21 cellular contexts compared by ENCODE assay signal in genomic region chr19:29273000-29273691, GRCh38.
"Had no signal": no experiment of that assay in that cellular context is flagged by ENCODE, and none has a peak within 500 bp of the region (broad histone marks: within the 10 kb centered on the region; RNA-seq: fewer than 3 reads in every experiment).

No MANE protein-coding gene starts in this region.

- H3K36me3 ChIP-seq: brain microvascular endothelial cell, neutrophil, spleen, thyroid gland, uterus had no signal

- H3K4me3 ChIP-seq: lung, spleen, thyroid gland, uterus had no signal

- H3K9me3 ChIP-seq: neutrophil, thyroid gland, uterus had no signal

- H3K27ac ChIP-seq: brain microvascular endothelial cell, neutrophil, parathyroid adenoma, spleen, thyroid gland, uterus had no signal

- H3K4me1 ChIP-seq: parathyroid adenoma, spleen, thyroid gland, uterus had no signal

- H3K27me3 ChIP-seq: brain microvascular endothelial cell, thyroid gland, uterus had no signal

- DNase-seq: activated CD4-positive, alpha-beta T cell treated with anti-CD3 and anti-CD28 coated beads for 36 hours; activated CD4-positive, alpha-beta T cell treated with anti-CD3 and anti-CD28 coated beads, Interleukin-2, amount 50 U/mL, for 48 hours; activated effector memory CD4-positive, alpha-beta T cell treated with Interleukin-2 at 50 U/mL for 16 hours; activated naive CD4-positive, alpha-beta T cell treated with anti-CD3 and anti-CD28 coated beads, Interleukin-2, amount 50 U/mL, for 16 hours; activated T-cell treated with anti-CD3 and anti-CD28 coated beads, Interleukin-2, amount 50 U/mL, for 4 hours; aorta; brain microvascular endothelial cell; central memory CD4-positive, alpha-beta T cell; foreskin melanocyte; glutamatergic neuron; hippocampal formation; spleen; stimulated activated CD4-positive, alpha-beta T cell treated with anti-CD3 and anti-CD28 coated beads, Interleukin-4, amount 100 ng/mL, for 4 hours; thyroid gland; uterus had no signal

- ATAC-seq: activated CD4-positive, alpha-beta T cell treated with anti-CD3 and anti-CD28 coated beads for 36 hours; activated T-cell treated with anti-CD3 and anti-CD28 coated beads, Interleukin-2, amount 50 U/mL, for 4 hours; natural killer cell treated with Interleukin-12 subunit alpha and Interleukin-12 subunit beta and Interleukin-15 and Interleukin-18, amount 100 ng/mL, for 72 hours; stimulated activated memory B cell treated with anti-CD40 and anti-IgM and Interleukin-4, amounts not matched to agents 10 μg/mL and 1 μg/mL and 100 μg/mL, for 72 hours; WTC11 had no signal
